In the genomic region with DNA sequence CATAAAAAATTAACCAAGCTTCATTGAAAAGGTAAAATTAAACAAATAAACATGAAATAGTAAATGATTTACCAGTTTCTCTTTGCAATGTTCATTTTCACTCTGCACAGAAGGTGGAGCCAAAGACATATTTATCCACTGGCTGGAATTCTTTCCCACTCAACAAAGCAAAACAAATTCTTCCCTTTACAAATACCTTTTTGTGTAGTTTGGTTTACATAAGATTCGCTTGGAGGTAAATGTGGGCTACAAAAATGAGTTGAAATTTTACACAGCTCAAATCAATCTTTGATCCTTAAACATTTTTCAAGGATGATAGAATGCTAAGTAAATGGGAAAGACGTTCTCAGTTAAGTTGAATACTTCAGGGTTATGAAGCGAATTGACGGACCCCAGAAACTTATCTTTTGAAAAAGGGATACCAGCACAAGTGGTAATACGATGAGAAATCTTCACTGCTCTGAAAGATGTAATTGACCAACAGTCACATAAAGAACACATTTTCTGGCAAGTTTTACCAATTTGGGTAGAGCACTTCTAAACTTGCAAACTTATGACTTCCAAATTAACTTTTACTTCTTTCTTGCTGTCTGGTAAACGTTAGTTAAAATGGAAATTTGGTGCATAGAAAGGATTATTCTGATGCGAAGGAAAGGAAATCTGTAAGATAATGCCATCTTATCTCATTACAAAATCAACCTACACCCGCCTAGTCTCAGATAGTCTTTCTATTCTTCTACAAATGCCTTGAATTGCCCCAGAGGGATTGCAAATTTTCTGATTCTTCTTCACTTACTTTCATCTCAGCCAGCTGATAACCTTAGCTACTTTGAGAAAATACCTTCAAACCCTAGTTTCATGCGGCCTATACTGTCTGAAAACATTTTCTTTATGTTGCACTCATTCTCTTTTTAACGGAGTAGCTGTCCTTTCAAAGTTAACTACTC, we compare ENCODE assay signal across 8 cellular contexts. TPM values are rescaled to one million over a fixed set of nuclear protein-coding genes. Genes with fewer than 3 reads are reported as not detected.
DNase-seq lines count a peak whose midpoint lies in the region; ATAC-seq and TF ChIP-seq lines count a peak whose summit lies in the region.

No MANE protein-coding gene starts in this region.

- TF ChIP-seq CTCF in ascending aorta (IDR thresholded peaks at IDR 0.05), result peak; percentile 52 to 83 (median 67)

- H3K4me3 ChIP-seq in ascending aorta, result peak overlapping the region in 1 of 2 donors; percentile 45

- H3K4me3 Mint-ChIP-seq in activated CD8-positive, alpha-beta memory T cell treated with anti-CD3 and anti-CD28 coated beads, Interleukin-2, amount 10 ng/mL, durations not matched to agents 7 days and 5 days, result no peak overlapping the region

- no peaks in the 10 kb centered on the region for H3K9me3 ChIP-seq in ascending aorta

- intact Hi-C loops in ascending aorta (cut with DNase I), result loop anchor here (1.0 to 10.0 kb wide), 7 partner anchors 184 to 964 kb away; a partner anchor contains a TSS

- H3K36me3 Mint-ChIP-seq in activated CD8-positive, alpha-beta memory T cell treated with anti-CD3 and anti-CD28 coated beads, Interleukin-2, amount 10 ng/mL, durations not matched to agents 7 days and 5 days, result no peaks in the 10 kb centered on the region

- H3K4me1 Mint-ChIP-seq in activated CD8-positive, alpha-beta memory T cell treated with anti-CD3 and anti-CD28 coated beads, Interleukin-2, amount 10 ng/mL, durations not matched to agents 7 days and 5 days, result no peaks in the 10 kb centered on the region

- H3K36me3 ChIP-seq in ascending aorta, result no peaks in the 10 kb centered on the region

- H3K4me1 ChIP-seq in ascending aorta, result peaks cover 0 to 12% of the 10 kb centered on the region in 2 donors

- CTCF ChIA-PET in activated CD8-positive, alpha-beta memory T cell treated with anti-CD3 and anti-CD28 coated beads, Interleukin-2, amount 10 ng/mL, durations not matched to agents 7 days and 5 days (lab: Charles Lee), result no interaction called here

- DNase-seq in AG08396 (ENCODE audit: low spot score), result peak; percentile 34
- peak; percentile 54 for DNase-seq in HT-29 (ENCODE audit: low spot score)
- DNase-seq in ascending aorta (ENCODE audit: low spot score in 2 of 2), result no peak
- DNase-seq in iris pigment epithelial cell (ENCODE audit: low read depth), result peak; percentile 60
- DNase-seq in effector CD8-positive, alpha-beta T cell (lab: John Stamatoyannopoulos, UW), result no peak
- no peak for DNase-seq in activated CD8-positive, alpha-beta memory T cell treated with anti-CD3 and anti-CD28 coated beads, Interleukin-2, amount 10 ng/mL, durations not matched to agents 7 days and 5 days
- no peak for DNase-seq in T1000 (lab: John Stamatoyannopoulos, UW)
- DNase-seq in T-helper 1 cell, result no peak

- H3K27ac Mint-ChIP-seq in activated CD8-positive, alpha-beta memory T cell treated with anti-CD3 and anti-CD28 coated beads, Interleukin-2, amount 10 ng/mL, durations not matched to agents 7 days and 5 days, result no peak overlapping the region

- H3K27me3 ChIP-seq in ascending aorta, result no peaks in the 10 kb centered on the region

- H3K9me3 Mint-ChIP-seq in activated CD8-positive, alpha-beta memory T cell treated with anti-CD3 and anti-CD28 coated beads, Interleukin-2, amount 10 ng/mL, durations not matched to agents 7 days and 5 days (ENCODE audit: low read depth), result no peaks in the 10 kb centered on the region

- peak overlapping the region; percentile 24 to 28 for H3K27ac ChIP-seq in ascending aorta

- no peak for ATAC-seq in activated CD8-positive, alpha-beta memory T cell treated with anti-CD3 and anti-CD28 coated beads, Interleukin-2, amount 10 ng/mL, durations not matched to agents 7 days and 5 days

- H3K27me3 Mint-ChIP-seq in activated CD8-positive, alpha-beta memory T cell treated with anti-CD3 and anti-CD28 coated beads, Interleukin-2, amount 10 ng/mL, durations not matched to agents 7 days and 5 days, result peaks cover 14% of the 10 kb centered on the region

RNA-seq across cellular contexts. Expression of a gene that starts 4.7 kb away (rescaled TPM):
- total RNA-seq in HT-29 (2014; rRNA removed; shearing (Covaris generic)), result 0.03 TPM in 1 of 2 replicates, not detected in the other
- 85.0 TPM for total RNA-seq in ascending aorta
- not detected for total RNA-seq in activated CD8-positive, alpha-beta memory T cell treated with anti-CD3 and anti-CD28 coated beads, Interleukin-2, amount 10 ng/mL, durations not matched to agents 7 days and 5 days

Comparison
In these comparisons a context has a peak if more than half of its experiments do, and no peak if none do; other contexts are left out.
1. DNase-seq: peak in AG08396 (single experiment), HT-29 (single experiment) and iris pigment epithelial cell (single experiment); none in ascending aorta (0 of 2), effector CD8-positive, alpha-beta T cell (single experiment), activated CD8-positive, alpha-beta memory T cell treated with anti-CD3 and anti-CD28 coated beads, Interleukin-2, amount 10 ng/mL, durations not matched to agents 7 days and 5 days (single experiment), T1000 (single experiment) and T-helper 1 cell (0 of 5).
2. RNA of a gene that starts 4.7 kb away (total RNA-seq): 85.0 TPM in ascending aorta (single experiment); 0.03 TPM in HT-29 and not detected in activated CD8-positive, alpha-beta memory T cell treated with anti-CD3 and anti-CD28 coated beads, Interleukin-2, amount 10 ng/mL, durations not matched to agents 7 days and 5 days; every median in the first group is over 10 times any median in the second.